1 cellular context compared by ENCODE assay signal in the genomic region with DNA sequence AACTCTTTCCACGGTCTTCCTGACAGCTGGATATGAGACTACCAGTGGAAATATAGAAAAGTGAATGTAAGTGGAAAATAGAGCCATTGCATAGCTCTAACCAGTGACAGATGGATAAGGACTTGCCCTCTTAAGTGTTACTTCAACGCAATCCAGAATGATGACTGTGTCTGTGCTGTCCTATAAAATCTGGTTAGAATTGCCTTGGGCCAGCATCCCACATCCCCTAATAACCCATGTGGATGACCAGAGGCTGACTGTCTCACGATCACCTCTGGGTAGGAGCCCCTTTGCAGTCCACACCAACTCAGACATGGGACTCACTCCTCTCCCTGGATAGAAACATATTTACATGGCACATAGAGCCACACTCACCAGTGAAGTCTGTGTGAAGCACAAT.
TF ChIP-seq lines count a peak whose summit lies in the region.

No MANE protein-coding gene starts in this region.

TF ChIP-seq in IMR-90, 13 proteins besides CTCF, POLR2A, EP300 and RAD21 (continued from another document):
- TF ChIP-seq USF2 (IDR thresholded peaks at IDR 0.05; ENCODE audit: low read depth, low read length) (no peak), MAFK (IDR thresholded peaks at IDR 0.05; ENCODE audit: low read depth, low read length) (no peak), CEBPB (IDR thresholded peaks at IDR 0.05; ENCODE audit: low read depth, low read length) (no peak), SMC3 (IDR thresholded peaks at IDR 0.05; ENCODE audit: low read depth, low read length) (no peak), NFE2L2 (IDR thresholded peaks at IDR 0.05; ENCODE audit: low read depth, low read length) (no peak), FOS (IDR thresholded peaks at IDR 0.05; ENCODE audit: low read depth, low read length) (no peak), RCOR1 (IDR thresholded peaks at IDR 0.05; ENCODE audit: insufficient replicate concordance, low read length) (no peak)
